ENCODE assay signal across 8 cellular contexts in the genomic region with DNA sequence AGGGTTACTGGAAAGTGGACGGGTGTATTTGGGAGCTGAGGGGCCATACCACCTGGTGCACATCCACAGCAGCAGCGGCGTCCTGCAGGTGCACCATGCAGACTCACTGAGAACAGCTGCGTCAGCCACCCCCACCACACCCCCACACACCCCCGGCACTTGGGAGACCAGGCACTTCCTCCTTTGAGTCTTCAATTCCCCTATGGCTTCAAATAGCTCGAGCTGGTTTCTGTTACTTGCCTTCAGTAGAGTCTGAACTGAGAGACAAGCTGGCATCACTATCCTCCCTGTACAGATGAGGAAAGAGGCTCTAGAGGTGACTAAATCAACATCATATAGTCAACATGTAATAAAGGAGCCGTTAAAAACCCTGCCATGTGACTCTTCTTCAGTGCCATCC. TPM values are rescaled to one million over a fixed set of nuclear protein-coding genes. Genes with fewer than 3 reads are reported as not detected.
DNase-seq lines count a peak whose midpoint lies in the region; ATAC-seq lines count a peak whose summit lies in the region.

No MANE protein-coding gene starts in this region.

- in situ Hi-C loops in G401 (cut with HindIII; ENCODE audit: low sequenced_read_pairs), result no loop called here

- 53 to 54% methylated on average over 7 of the region's 7 CpGs for WGBS in esophagus, 2 donors

- H3K36me3 ChIP-seq in esophagus (ENCODE audit: control insufficient read depth in 2 of 2, insufficient read depth in 2 of 2, low read length in 1 of 2), result no peaks in the 10 kb centered on the region

- DNase-seq in COLO668 (lab: John Stamatoyannopoulos, UW; ENCODE audit: unreplicated experiment), result peak; percentile 80
- DNase-seq in NCI-H510A treated with DMSO at 0.1 percent for 48 hours (lab: John Stamatoyannopoulos, UW), result peak; percentile 100
- peak; percentile 44 for DNase-seq in superior temporal gyrus (ENCODE audit: extremely low spot score)
- DNase-seq in activated T-cell treated with anti-CD3 and anti-CD28 coated beads, Interleukin-2, amount 50 U/mL, for 48 hours, result no peak
- DNase-seq in G401 (ENCODE audit: low spot score), result no peak

- ATAC-seq in GM19324 (IDR thresholded peaks at IDR 0.05; ENCODE audit: low FRiP score, unreplicated experiment) (peak; percentile 79), HG03175 (IDR thresholded peaks at IDR 0.05; ENCODE audit: unreplicated experiment) (peak; percentile 85)

- no peak overlapping the region for H3K4me3 ChIP-seq in esophagus (ENCODE audit: low read depth in 1 of 2, low read length in 2 of 2)

- H3K27ac ChIP-seq in esophagus (ENCODE audit: low read depth in 2 of 2, low read length in 1 of 2), result peak overlapping the region; percentile 28 to 72

- peaks cover 16 to 29% of the 10 kb centered on the region in 2 donors for H3K4me1 ChIP-seq in esophagus (ENCODE audit: control insufficient read depth in 2 of 2, insufficient read depth in 2 of 2, low read length in 1 of 2)

- H3K9me3 ChIP-seq in esophagus (ENCODE audit: control insufficient read depth in 2 of 2, insufficient read depth in 1 of 2, low read depth in 1 of 2, low read length in 1 of 2), result no peaks in the 10 kb centered on the region

- H3K27me3 ChIP-seq in esophagus (ENCODE audit: control insufficient read depth in 1 of 2, insufficient read depth in 2 of 2, low read length in 2 of 2), result no peaks in the 10 kb centered on the region

RNA-seq across cellular contexts. Expression of gene CUEDC1, which starts 15.4 kb away (rescaled TPM):
- 10 to 100 TPM; 19.9 to 31.1 TPM for polyA plus RNA-seq in esophagus
- total RNA-seq in G401 (2014; rRNA removed; shearing (Covaris generic)), result 26.7 and 42.3 TPM in 2 replicates

RNA-seq across cellular contexts. Expression of gene VEZF1, which starts 48.3 kb away (rescaled TPM):
- polyA plus RNA-seq in esophagus, result 10 to 100 TPM in 1 of 2 donors, 1 to 10 TPM in 1; 8.8 to 10.6 TPM
- 22.7 and 37.4 TPM in 2 replicates for total RNA-seq in G401 (2014; rRNA removed; shearing (Covaris generic))

Comparison
In these comparisons a context has a peak if more than half of its experiments do, and no peak if none do; other contexts are left out.
1. DNase-seq: peak in COLO668 (single experiment), NCI-H510A treated with DMSO at 0.1 percent for 48 hours (single experiment) and superior temporal gyrus (single experiment); none in activated T-cell treated with anti-CD3 and anti-CD28 coated beads, Interleukin-2, amount 50 U/mL, for 48 hours (0 of 2) and G401 (single experiment).